Comparison of ENCODE assay signal across 8 cellular contexts in the genomic region with DNA sequence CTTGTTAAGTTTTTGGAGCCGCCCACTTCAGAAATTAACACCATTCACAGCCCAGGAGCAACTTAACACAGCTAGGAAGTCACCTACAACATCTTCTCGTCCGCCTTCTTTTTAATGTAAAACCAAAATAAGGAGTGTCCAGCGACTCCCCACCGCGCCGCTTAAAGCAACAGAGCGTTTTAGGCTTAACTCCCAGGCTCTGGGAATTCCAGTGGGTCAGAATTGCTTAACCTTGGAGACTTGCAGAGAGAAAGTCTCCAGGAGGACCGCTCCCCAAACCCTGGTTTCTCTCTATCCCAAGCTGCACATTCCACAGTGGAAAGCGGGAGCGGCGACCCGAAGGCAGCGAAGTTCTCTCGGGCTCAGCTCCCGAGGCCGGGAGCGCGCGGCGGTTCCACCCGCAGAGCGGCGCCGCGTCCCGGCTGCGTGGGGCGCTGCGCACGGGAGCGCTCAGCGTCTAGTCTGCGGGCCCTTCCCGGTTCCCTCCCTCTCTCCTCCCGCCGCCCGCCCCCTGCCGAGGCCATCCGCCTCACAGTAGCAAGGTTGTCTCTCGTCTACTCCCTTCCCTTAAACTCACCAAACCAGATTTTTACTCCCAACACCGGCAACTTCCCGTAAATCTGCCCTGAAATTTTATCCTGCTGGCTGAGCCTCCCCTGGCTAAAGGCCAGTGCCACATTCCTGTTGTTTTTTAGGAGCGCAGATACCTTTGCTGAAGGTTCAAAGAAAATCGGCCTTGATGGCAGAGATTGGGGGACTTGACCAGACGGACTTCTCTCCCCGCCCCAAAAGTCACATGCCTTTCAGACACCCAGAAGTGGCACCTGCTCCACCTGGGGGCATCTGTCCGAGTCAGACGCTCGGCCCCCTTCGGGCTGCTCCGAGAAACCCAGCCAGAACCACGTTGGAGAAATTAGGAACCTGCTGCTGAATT. TPM values are rescaled to one million over a fixed set of nuclear protein-coding genes. Genes with fewer than 3 reads are reported as not detected.
DNase-seq lines count a peak whose midpoint lies in the region; TF ChIP-seq lines count a peak whose summit lies in the region.

A gene (minus strand): TSS at position 464 of the 934 bp plus-strand sequence. CDS start 190,971 bp downstream, outside the sequence.

- peaks cover 0 to 2% of the 10 kb centered on the region in 2 donors for H3K36me3 ChIP-seq in esophagus (ENCODE audit: control insufficient read depth in 2 of 2, insufficient read depth in 2 of 2, low read length in 1 of 2)
- H3K36me3 ChIP-seq in mucosa of stomach (ENCODE audit: control insufficient read depth, insufficient read depth, low read length) = no peaks in the 10 kb centered on the region
- H3K36me3 ChIP-seq in testis (ENCODE audit: low read depth, missing control alignments) = no peaks in the 10 kb centered on the region

- 2% methylated on average over 48 to 53 of the region's 53 CpGs for WGBS in esophagus, 2 donors
- WGBS in testis, 2 donors = 3 to 8% methylated on average over 51 to 53 of the region's 53 CpGs

- peak within 1 kb of the TSS; percentile 98 to 99 for H3K27ac ChIP-seq in esophagus (ENCODE audit: low read depth in 2 of 2, low read length in 1 of 2)
- peak within 1 kb of the TSS; percentile 84 to 89 for H3K27ac ChIP-seq in testis

- no peak for TF ChIP-seq CTCF in HFF-Myc (IDR thresholded peaks at IDR 0.05; ENCODE audit: low read depth, low read length, missing control alignments)
- no peak for TF ChIP-seq CTCF in testis (IDR thresholded peaks at IDR 0.05)

- peaks cover 32% of the 10 kb centered on the region for H3K4me1 Mint-ChIP-seq in activated CD4-positive, alpha-beta memory T cell treated with anti-CD3 and anti-CD28 coated beads, Interleukin-2, amount 10 ng/mL, durations not matched to agents 7 days and 5 days

- POLR2A ChIA-PET in activated CD4-positive, alpha-beta memory T cell treated with anti-CD3 and anti-CD28 coated beads, Interleukin-2, amount 10 ng/mL, durations not matched to agents 7 days and 5 days (lab: Charles Lee) = no interaction called here

- CTCF ChIA-PET in activated CD4-positive, alpha-beta memory T cell treated with anti-CD3 and anti-CD28 coated beads, Interleukin-2, amount 10 ng/mL, durations not matched to agents 7 days and 5 days (lab: Charles Lee) = interaction anchor here (0.6 kb wide), 1 partner anchor 114 kb away, joined by 3 read pairs; no protein-coding TSS in a partner anchor

- H3K36me3 Mint-ChIP-seq in activated CD4-positive, alpha-beta memory T cell treated with anti-CD3 and anti-CD28 coated beads, Interleukin-2, amount 10 ng/mL, durations not matched to agents 7 days and 5 days (ENCODE audit: low read depth) = peaks cover 3% of the 10 kb centered on the region

- H3K9ac ChIP-seq in mucosa of stomach (ENCODE audit: low read length) = peak within 1 kb of the TSS; percentile 93

- peak within 1 kb of the TSS; percentile 61 for H3K4me3 Mint-ChIP-seq in activated CD4-positive, alpha-beta memory T cell treated with anti-CD3 and anti-CD28 coated beads, Interleukin-2, amount 10 ng/mL, durations not matched to agents 7 days and 5 days

- no peak within 1 kb of the TSS for H3K27ac Mint-ChIP-seq in activated CD4-positive, alpha-beta memory T cell treated with anti-CD3 and anti-CD28 coated beads, Interleukin-2, amount 10 ng/mL, durations not matched to agents 7 days and 5 days

- H3K4me1 ChIP-seq in esophagus (ENCODE audit: control insufficient read depth in 2 of 2, insufficient read depth in 2 of 2, low read length in 1 of 2) (peaks cover 0 to 3% of the 10 kb centered on the region in 2 donors), mucosa of stomach (ENCODE audit: control insufficient read depth, insufficient read depth, low read length) (peaks cover 22% of the 10 kb centered on the region), testis (peaks cover 11% of the 10 kb centered on the region)

- H3K27me3 Mint-ChIP-seq in activated CD4-positive, alpha-beta memory T cell treated with anti-CD3 and anti-CD28 coated beads, Interleukin-2, amount 10 ng/mL, durations not matched to agents 7 days and 5 days = peaks cover 51% of the 10 kb centered on the region

- peak; percentile 3 for DNase-seq in NCI-H2107 treated with DMSO at 0.1 percent for 48 hours (lab: John Stamatoyannopoulos, UW; ENCODE audit: unreplicated experiment)
- no peak for DNase-seq in NCI-H2107 (lab: John Stamatoyannopoulos, UW)
- no peak for DNase-seq in HFF-Myc (ENCODE audit: extremely low read depth, low read depth)
- DNase-seq in NCI-H1092 (lab: John Stamatoyannopoulos, UW) = peak; percentile 31
- peak; percentile 26 for DNase-seq in activated CD4-positive, alpha-beta memory T cell treated with anti-CD3 and anti-CD28 coated beads, Interleukin-2, amount 10 ng/mL, durations not matched to agents 7 days and 5 days
- peak; percentile 81 for DNase-seq in testis

- no peaks in the 10 kb centered on the region for H3K27me3 ChIP-seq in esophagus (ENCODE audit: control insufficient read depth in 1 of 2, insufficient read depth in 2 of 2, low read length in 2 of 2)
- H3K27me3 ChIP-seq in mucosa of stomach (ENCODE audit: control insufficient read depth, insufficient read depth, low read length) = no peaks in the 10 kb centered on the region
- no peaks in the 10 kb centered on the region for H3K27me3 ChIP-seq in testis

- H3K9me3 ChIP-seq in esophagus (ENCODE audit: control insufficient read depth in 2 of 2, insufficient read depth in 1 of 2, low read depth in 1 of 2, low read length in 1 of 2) (no peaks in the 10 kb centered on the region), mucosa of stomach (ENCODE audit: control insufficient read depth, low read length) (no peaks in the 10 kb centered on the region), testis (no peaks in the 10 kb centered on the region)

- no peak for TF ChIP-seq POLR2A in testis (IDR thresholded peaks at IDR 0.05)

- peak within 1 kb of the TSS; percentile 47 for H3K4me3 ChIP-seq in HFF-Myc (replicated peaks; ENCODE audit: low read depth, low read length)
- H3K4me3 ChIP-seq in esophagus (ENCODE audit: low read depth in 1 of 2, low read length in 2 of 2) = peak within 1 kb of the TSS; percentile 62 to 67
- peak within 1 kb of the TSS; percentile 89 for H3K4me3 ChIP-seq in mucosa of stomach (ENCODE audit: low read length)
- peak within 1 kb of the TSS; percentile 62 to 76 for H3K4me3 ChIP-seq in testis

- intact Hi-C loops in testis (cut with DNase I; ENCODE audit: low total_unique reads) = no loop called here

- H3K9me3 Mint-ChIP-seq in activated CD4-positive, alpha-beta memory T cell treated with anti-CD3 and anti-CD28 coated beads, Interleukin-2, amount 10 ng/mL, durations not matched to agents 7 days and 5 days = no peaks in the 10 kb centered on the region

RNA-seq across cellular contexts. Expression of the gene that starts here (rescaled TPM):
- 1 to 10 TPM; 2.1 to 2.2 TPM for total RNA-seq in activated CD4-positive, alpha-beta memory T cell treated with anti-CD3 and anti-CD28 coated beads, Interleukin-2, amount 10 ng/mL, durations not matched to agents 7 days and 5 days
- polyA plus RNA-seq in esophagus (10 to 100 TPM; 31.3 to 39.4 TPM), testis (ENCODE audit: insufficient read depth, low read depth, low replicate concordance) (17.8 TPM)
- 10 to 100 TPM; 51.7 to 95.1 TPM for total RNA-seq in testis

Comparison
In these comparisons a context has a peak if more than half of its experiments do, and no peak if none do; other contexts are left out.
1. RNA of the gene that starts here (total RNA-seq): 51.7 to 95.1 TPM in testis; 2.1 to 2.2 TPM in activated CD4-positive, alpha-beta memory T cell treated with anti-CD3 and anti-CD28 coated beads, Interleukin-2, amount 10 ng/mL, durations not matched to agents 7 days and 5 days; every median in the first group is over 10 times any median in the second.
2. DNase-seq: peak in NCI-H2107 treated with DMSO at 0.1 percent for 48 hours (single experiment), NCI-H1092 (single experiment), activated CD4-positive, alpha-beta memory T cell treated with anti-CD3 and anti-CD28 coated beads, Interleukin-2, amount 10 ng/mL, durations not matched to agents 7 days and 5 days (single experiment) and testis (single experiment); none in NCI-H2107 (single experiment) and HFF-Myc (single experiment).
3. Peak in every context shown above with its lines, with median percentiles within 50 percentile points of each other: H3K4me3 ChIP-seq.